In genomic region chr3:160641675-160642330, GRCh38 we compare ENCODE assay signal across 19 cellular contexts. TPM values are rescaled to one million over a fixed set of nuclear protein-coding genes. Genes with fewer than 3 reads are reported as not detected.
DNase-seq lines count a peak whose midpoint lies in the region; ATAC-seq, FAIRE-seq and TF ChIP-seq lines count a peak whose summit lies in the region.
"Had no signal": no experiment of that assay in that cellular context is flagged by ENCODE, and none has a peak within 500 bp of the region (broad histone marks: within the 10 kb centered on the region; RNA-seq: fewer than 3 reads in every experiment).

No MANE protein-coding gene starts in this region.

- H3K27ac Mint-ChIP-seq in activated CD4-positive, alpha-beta T cell treated with anti-CD3 and anti-CD28 coated beads for 36 hours: no peak overlapping the region
- H3K27ac Mint-ChIP-seq: activated naive CD4-positive, alpha-beta T cell treated with anti-CD3 and anti-CD28 coated beads, Interleukin-2, amount 10 ng/mL, durations not matched to agents 7 days and 5 days; CD4-positive, alpha-beta T cell; neural progenitor cell; T-helper 2 cell treated with Interferon-gamma antibody and Interleukin-4, amounts not matched to agents 5 μg/mL and 100 μg/mL, for 36 hours had no signal

- CTCF ChIA-PET in activated CD4-positive, alpha-beta T cell treated with anti-CD3 and anti-CD28 coated beads for 36 hours (lab: Charles Lee): no interaction called here

- H3K4me3 ChIP-seq in epithelial cell of proximal tubule (ENCODE audit: low read depth, low read length): no peak overlapping the region
- H3K4me3 ChIP-seq: colonic mucosa, left lung, neural progenitor cell, thoracic aorta had no signal

- no peak for ATAC-seq in activated CD4-positive, alpha-beta T cell treated with anti-CD3 and anti-CD28 coated beads for 36 hours
- ATAC-seq in HG03025 (IDR thresholded peaks at IDR 0.05; ENCODE audit: low FRiP score, unreplicated experiment): no peak
- ATAC-seq: left lung, Panc1 had no signal

- intact Hi-C loops in activated CD4-positive, alpha-beta T cell treated with anti-CD3 and anti-CD28 coated beads for 36 hours (cut with DNase I, micrococcal nuclease): no loop called here

- FAIRE-seq in H54 (lab: Jason Lieb, UNC): peak; percentile 77

- no peaks in the 10 kb centered on the region for H3K27me3 Mint-ChIP-seq in activated CD4-positive, alpha-beta T cell treated with anti-CD3 and anti-CD28 coated beads for 36 hours
- H3K27me3 Mint-ChIP-seq: activated naive CD4-positive, alpha-beta T cell treated with anti-CD3 and anti-CD28 coated beads, Interleukin-2, amount 10 ng/mL, durations not matched to agents 7 days and 5 days; CD4-positive, alpha-beta T cell had no signal

- no peak for TF ChIP-seq POLR2A in H54 (IDR thresholded peaks at IDR 0.05; ENCODE audit: low read depth, low read length)

- POLR2A ChIA-PET in activated CD4-positive, alpha-beta T cell treated with anti-CD3 and anti-CD28 coated beads for 36 hours (lab: Charles Lee): no interaction called here

- H3K4me1 Mint-ChIP-seq in activated CD4-positive, alpha-beta T cell treated with anti-CD3 and anti-CD28 coated beads for 36 hours: no peaks in the 10 kb centered on the region
- H3K4me1 Mint-ChIP-seq: activated naive CD4-positive, alpha-beta T cell treated with anti-CD3 and anti-CD28 coated beads, Interleukin-2, amount 10 ng/mL, durations not matched to agents 7 days and 5 days had no signal

- no peaks in the 10 kb centered on the region for H3K9me3 Mint-ChIP-seq in activated CD4-positive, alpha-beta T cell treated with anti-CD3 and anti-CD28 coated beads for 36 hours (ENCODE audit: low read depth)
- H3K9me3 Mint-ChIP-seq: activated naive CD4-positive, alpha-beta T cell treated with anti-CD3 and anti-CD28 coated beads, Interleukin-2, amount 10 ng/mL, durations not matched to agents 7 days and 5 days; CD4-positive, alpha-beta T cell; neural progenitor cell; T-helper 2 cell treated with Interferon-gamma antibody and Interleukin-4, amounts not matched to agents 5 μg/mL and 100 μg/mL, for 36 hours had no signal

- no peak overlapping the region for H3K4me3 Mint-ChIP-seq in activated CD4-positive, alpha-beta T cell treated with anti-CD3 and anti-CD28 coated beads for 36 hours
- H3K4me3 Mint-ChIP-seq: activated naive CD4-positive, alpha-beta T cell treated with anti-CD3 and anti-CD28 coated beads, Interleukin-2, amount 10 ng/mL, durations not matched to agents 7 days and 5 days; CD4-positive, alpha-beta T cell; neural progenitor cell; T-helper 2 cell treated with Interferon-gamma antibody and Interleukin-4, amounts not matched to agents 5 μg/mL and 100 μg/mL, for 36 hours had no signal

- H3K36me3 Mint-ChIP-seq in activated CD4-positive, alpha-beta T cell treated with anti-CD3 and anti-CD28 coated beads for 36 hours (ENCODE audit: low read depth): no peaks in the 10 kb centered on the region
- H3K36me3 Mint-ChIP-seq: activated naive CD4-positive, alpha-beta T cell treated with anti-CD3 and anti-CD28 coated beads, Interleukin-2, amount 10 ng/mL, durations not matched to agents 7 days and 5 days; neural progenitor cell had no signal

- TF ChIP-seq CTCF in epithelial cell of proximal tubule (conservative IDR thresholded peaks at IDR 0.05; ENCODE audit: low read depth, low read length): no peak

- DNase-seq in H54 (ENCODE audit: insufficient read length, low spot score) (no peak), RPMI7951 (ENCODE audit: low read depth) (peak; percentile 54), epithelial cell of proximal tubule (ENCODE audit: low read depth) (peak; percentile 20), pulmonary artery endothelial cell (ENCODE audit: low read depth, low spot score) (peak; percentile 66), hippocampal formation (lab: John Stamatoyannopoulos, UW) (no peak)
- no peak for DNase-seq in activated CD4-positive, alpha-beta T cell treated with anti-CD3 and anti-CD28 coated beads for 36 hours
- DNase-seq: activated naive CD4-positive, alpha-beta T cell treated with anti-CD3 and anti-CD28 coated beads, Interleukin-2, amount 10 ng/mL, durations not matched to agents 7 days and 5 days; CD4-positive, alpha-beta T cell; colonic mucosa; left lung; MM.1S; NCI-H2227 treated with DMSO at 0.1 percent for 48 hours had no signal

RNA-seq across cellular contexts. Expression of gene ARL14, which starts 35.2 kb away (rescaled TPM):
- total RNA-seq in RPMI7951 (2014; rRNA removed; shearing (Covaris generic)): not detected in 2 replicates
- total RNA-seq in epithelial cell of proximal tubule (0.87 TPM in 1 of 2 replicates, not detected in the other), pulmonary artery endothelial cell (not detected in 2 replicates)
- total RNA-seq in activated CD4-positive, alpha-beta T cell treated with anti-CD3 and anti-CD28 coated beads for 36 hours: not detected
- total RNA-seq: activated CD8-positive, alpha-beta memory T cell treated with anti-CD3 and anti-CD28 coated beads for 36 hours; CD4-positive, alpha-beta T cell; glomerular endothelial cell; left lung had no signal

Comparison
In these comparisons a context has a peak if more than half of its experiments do, and no peak if none do; other contexts are left out.
1. DNase-seq: peak in RPMI7951 (single experiment), epithelial cell of proximal tubule (single experiment) and pulmonary artery endothelial cell (single experiment); none in H54 (single experiment), activated CD4-positive, alpha-beta T cell treated with anti-CD3 and anti-CD28 coated beads for 36 hours (single experiment) and hippocampal formation (0 of 2).